ENCODE assay signal across 8 cellular contexts in the genomic region with DNA sequence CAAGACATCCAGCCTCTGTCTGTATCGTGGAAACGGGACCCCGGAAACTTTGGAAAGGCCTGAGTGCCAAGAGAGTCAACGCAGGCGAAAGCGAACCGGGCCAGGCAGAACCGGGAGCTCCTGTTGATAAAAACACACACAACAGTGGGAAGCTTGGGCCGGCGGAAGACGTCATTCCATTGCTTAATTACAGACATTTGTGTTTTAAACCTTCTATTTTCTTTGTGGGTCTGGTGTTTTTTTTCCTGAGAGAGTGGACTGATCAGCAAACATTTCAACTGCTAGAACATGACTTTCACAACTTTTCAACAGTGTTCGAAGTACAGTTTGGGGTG. TPM values are rescaled to one million over a fixed set of nuclear protein-coding genes. Genes with fewer than 3 reads are reported as not detected.
DNase-seq lines count a peak whose midpoint lies in the region; ATAC-seq and TF ChIP-seq lines count a peak whose summit lies in the region.

No MANE protein-coding gene starts in this region.

- no peaks in the 10 kb centered on the region for H3K36me3 ChIP-seq in adrenal gland (replicated peaks in 1 of 2)

- ATAC-seq in stimulated activated memory B cell treated with anti-CD40 and anti-IgM and Interleukin-4, amounts not matched to agents 10 μg/mL and 1 μg/mL and 100 μg/mL, for 72 hours: no peak
- ATAC-seq in HG02852 (IDR thresholded peaks at IDR 0.05; ENCODE audit: unreplicated experiment): no peak

- H3K36me3 Mint-ChIP-seq in stimulated activated memory B cell treated with anti-CD40 and anti-IgM and Interleukin-4, amounts not matched to agents 10 μg/mL and 1 μg/mL and 100 μg/mL, for 72 hours: no peaks in the 10 kb centered on the region

- H3K9me3 Mint-ChIP-seq in stimulated activated memory B cell treated with anti-CD40 and anti-IgM and Interleukin-4, amounts not matched to agents 10 μg/mL and 1 μg/mL and 100 μg/mL, for 72 hours: no peaks in the 10 kb centered on the region

- no peak for TF ChIP-seq CTCF in adrenal gland (IDR thresholded peaks at IDR 0.05)

- POLR2A ChIA-PET in HEK293T (lab: Yijun Ruan, JAX): interaction anchor here (1.1 to 4.3 kb wide), 6 partner anchors 11 to 100 kb away, joined by 3 to 24 read pairs (median 3); a partner anchor contains a TSS

- H3K27ac Mint-ChIP-seq in stimulated activated memory B cell treated with anti-CD40 and anti-IgM and Interleukin-4, amounts not matched to agents 10 μg/mL and 1 μg/mL and 100 μg/mL, for 72 hours: peak overlapping the region; percentile 42

- peak overlapping the region in 1 of 5 donors; percentile 7 for H3K27ac ChIP-seq in adrenal gland

- DNase-seq in HEK293T (ENCODE audit: extremely low spot score) (no peak), adrenal gland (peak in 4 of 7 donors; percentile 29 to 61 (median 52)), iris pigment epithelial cell (ENCODE audit: low read depth) (peak; percentile 20), epidermal melanocyte (ENCODE audit: insufficient read length, low spot score) (no peak)
- DNase-seq in activated CD4-positive, alpha-beta T cell treated with anti-CD3 and anti-CD28 coated beads, Interleukin-2, amount 50 U/mL, for 4 hours: no peak
- no peak for DNase-seq in stimulated activated CD4-positive, alpha-beta T cell treated with anti-CD3 and anti-CD28 coated beads, Interleukin-4, amount 100 ng/mL, for 1 hour

- TF ChIP-seq POLR2A in adrenal gland (IDR thresholded peaks at IDR 0.05): no peak

- intact Hi-C loops in adrenal gland (cut with DNase I): no loop called here

- H3K4me3 ChIP-seq in adrenal gland: peak overlapping the region in 3 of 4 donors; percentile 56 to 72 (median 60)

- WGBS in adrenal gland, 4 donors: 9 to 15% (median 12%) methylated on average over 12 of the region's 12 CpGs

- peak overlapping the region; percentile 74 for H3K4me3 Mint-ChIP-seq in stimulated activated memory B cell treated with anti-CD40 and anti-IgM and Interleukin-4, amounts not matched to agents 10 μg/mL and 1 μg/mL and 100 μg/mL, for 72 hours

- H3K4me1 ChIP-seq in adrenal gland (replicated peaks in 1 of 2): peaks cover 11 to 15% of the 10 kb centered on the region in 2 donors

- H3K9me3 ChIP-seq in adrenal gland (replicated peaks in 1 of 3): no peaks in the 10 kb centered on the region

- CTCF ChIA-PET in HEK293T (lab: Yijun Ruan, JAX): no interaction called here

- peaks cover 15% of the 10 kb centered on the region for H3K4me1 Mint-ChIP-seq in stimulated activated memory B cell treated with anti-CD40 and anti-IgM and Interleukin-4, amounts not matched to agents 10 μg/mL and 1 μg/mL and 100 μg/mL, for 72 hours

- peaks cover 34% of the 10 kb centered on the region for H3K27me3 Mint-ChIP-seq in stimulated activated memory B cell treated with anti-CD40 and anti-IgM and Interleukin-4, amounts not matched to agents 10 μg/mL and 1 μg/mL and 100 μg/mL, for 72 hours

- no peaks in the 10 kb centered on the region for H3K27me3 ChIP-seq in adrenal gland

TF ChIP-seq in HEK293T, 16 proteins besides CTCF, POLR2A, EP300 and RAD21:
- no peak for TF ChIP-seq ARNT (IDR thresholded peaks at IDR 0.05)
- TF ChIP-seq L3MBTL2 (conservative IDR thresholded peaks at IDR 0.05): peak; percentile 24

RNA-seq across cellular contexts. Expression of a gene that starts 0.9 kb away (rescaled TPM):
- total RNA-seq in adrenal gland: 1 to 10 TPM; 2.6 to 6.1 (median 4.7) TPM
- 1 to 10 TPM; 3.0 to 4.7 (median 4.1) TPM for polyA plus RNA-seq in adrenal gland

RNA-seq across cellular contexts. Expression of a gene that starts 24.0 kb away (rescaled TPM):
- 10 to 100 TPM in 6 of 8 donors, 1 to 10 TPM in 2; 5.4 to 71.2 (median 19.4) TPM for total RNA-seq in adrenal gland
- 10 to 100 TPM in 2 of 3 donors, 1 to 10 TPM in 1; 5.2 to 18.2 (median 15.6) TPM for polyA plus RNA-seq in adrenal gland

Comparison
In these comparisons a context has a peak if more than half of its experiments do, and no peak if none do; other contexts are left out.
1. DNase-seq: peak in adrenal gland (4 of 7) and iris pigment epithelial cell (single experiment); none in HEK293T (single experiment), activated CD4-positive, alpha-beta T cell treated with anti-CD3 and anti-CD28 coated beads, Interleukin-2, amount 50 U/mL, for 4 hours (0 of 2), epidermal melanocyte (single experiment) and stimulated activated CD4-positive, alpha-beta T cell treated with anti-CD3 and anti-CD28 coated beads, Interleukin-4, amount 100 ng/mL, for 1 hour (single experiment).